16 cellular contexts compared by ENCODE assay signal in the genomic region with DNA sequence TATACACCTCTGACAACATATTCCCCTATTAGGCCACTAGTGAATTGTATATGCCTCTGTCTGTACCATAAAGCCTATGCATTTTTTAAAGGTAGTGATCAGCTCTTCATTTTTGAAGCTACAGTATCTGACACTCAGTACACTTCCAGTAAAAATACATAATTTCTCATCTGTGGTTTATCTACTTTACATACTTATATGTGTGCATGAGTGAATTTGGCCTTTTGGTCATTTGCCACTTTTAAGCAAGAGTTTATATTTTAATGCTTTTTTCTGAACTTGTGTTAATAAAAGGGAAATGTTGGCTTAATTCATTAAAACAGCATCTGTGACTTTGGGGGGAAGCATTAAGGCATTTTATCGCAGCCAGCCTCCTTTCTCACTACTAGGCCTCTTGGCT. TPM values are rescaled to one million over a fixed set of nuclear protein-coding genes. Genes with fewer than 3 reads are reported as not detected.
DNase-seq lines count a peak whose midpoint lies in the region; ATAC-seq and TF ChIP-seq lines count a peak whose summit lies in the region.
"Had no signal": no experiment of that assay in that cellular context is flagged by ENCODE, and none has a peak within 500 bp of the region (broad histone marks: within the 10 kb centered on the region; RNA-seq: fewer than 3 reads in every experiment).

No MANE protein-coding gene starts in this region.

- no peaks in the 10 kb centered on the region for H3K27me3 Mint-ChIP-seq in activated T-cell treated with anti-CD3 and anti-CD28 coated beads, Interleukin-2, amount 50 U/mL, for 72 hours (ENCODE audit: low read depth)
- H3K27me3 Mint-ChIP-seq in activated T-cell treated with anti-CD3 and anti-CD28 coated beads, Interleukin-2, amount 50 U/mL, for 4 hours (ENCODE audit: low read depth) = no peaks in the 10 kb centered on the region
- H3K27me3 Mint-ChIP-seq in IgD-negative memory B cell = no peaks in the 10 kb centered on the region
- no peaks in the 10 kb centered on the region for H3K27me3 Mint-ChIP-seq in activated T-helper 2 cell treated with anti-CD3 and anti-CD28 coated beads, Interferon-gamma antibody, Interleukin-2, Interleukin-4, amounts not matched to agents 10 μg/mL and 5 μg/mL and 100 μg/mL, durations not matched to agents 14 hours and 24 hours and 36 hours (ENCODE audit: low read depth)

- TF ChIP-seq CTCF in spleen (IDR thresholded peaks at IDR 0.05 in 8 of 11, conservative IDR thresholded peaks at IDR 0.05 in 3 of 11) = no peak

- H3K27ac Mint-ChIP-seq in activated T-cell treated with anti-CD3 and anti-CD28 coated beads, Interleukin-2, amount 50 U/mL, for 72 hours = peak overlapping the region; percentile 92
- peak overlapping the region; percentile 58 to 96 (median 58) for H3K27ac Mint-ChIP-seq in IgD-negative memory B cell
- peak overlapping the region; percentile 97 for H3K27ac Mint-ChIP-seq in activated T-helper 2 cell treated with anti-CD3 and anti-CD28 coated beads, Interferon-gamma antibody, Interleukin-2, Interleukin-4, amounts not matched to agents 10 μg/mL and 5 μg/mL and 100 μg/mL, durations not matched to agents 14 hours and 24 hours and 36 hours
- H3K27ac Mint-ChIP-seq: neural progenitor cell had no signal

- ATAC-seq in activated T-cell treated with anti-CD3 and anti-CD28 coated beads, Interleukin-2, amount 50 U/mL, for 72 hours (replicated peaks in 1 of 2) = no peak
- ATAC-seq in activated T-cell treated with anti-CD3 and anti-CD28 coated beads, Interleukin-2, amount 50 U/mL, for 4 hours = no peak
- ATAC-seq in GM19328 (IDR thresholded peaks at IDR 0.05; ENCODE audit: unreplicated experiment) (no peak), GM18519 (IDR thresholded peaks at IDR 0.05; ENCODE audit: low FRiP score, unreplicated experiment) (no peak)
- ATAC-seq: Panc1 had no signal

- peaks cover 68% of the 10 kb centered on the region for H3K4me1 Mint-ChIP-seq in activated T-cell treated with anti-CD3 and anti-CD28 coated beads, Interleukin-2, amount 50 U/mL, for 72 hours (ENCODE audit: low read depth)
- H3K4me1 Mint-ChIP-seq in activated T-cell treated with anti-CD3 and anti-CD28 coated beads, Interleukin-2, amount 50 U/mL, for 4 hours (ENCODE audit: low read depth) = peaks cover 50% of the 10 kb centered on the region
- H3K4me1 Mint-ChIP-seq in IgD-negative memory B cell = peaks cover 44 to 56% (median 49%) of the 10 kb centered on the region in 3 donors
- peaks cover 56% of the 10 kb centered on the region for H3K4me1 Mint-ChIP-seq in activated T-helper 2 cell treated with anti-CD3 and anti-CD28 coated beads, Interferon-gamma antibody, Interleukin-2, Interleukin-4, amounts not matched to agents 10 μg/mL and 5 μg/mL and 100 μg/mL, durations not matched to agents 14 hours and 24 hours and 36 hours (ENCODE audit: low read depth)
- H3K4me1 Mint-ChIP-seq: neural progenitor cell had no signal

- WGBS in spleen, 5 donors = 65 to 86% (median 73%) methylated on average over 1 of the region's 1 CpG

- peak overlapping the region; percentile 21 to 52 for H3K4me3 Mint-ChIP-seq in activated T-cell treated with anti-CD3 and anti-CD28 coated beads, Interleukin-2, amount 50 U/mL, for 72 hours
- H3K4me3 Mint-ChIP-seq in activated T-cell treated with anti-CD3 and anti-CD28 coated beads, Interleukin-2, amount 50 U/mL, for 4 hours = no peak overlapping the region
- H3K4me3 Mint-ChIP-seq in IgD-negative memory B cell = peak overlapping the region; percentile 20 to 88 (median 56)
- peak overlapping the region; percentile 46 for H3K4me3 Mint-ChIP-seq in activated T-helper 2 cell treated with anti-CD3 and anti-CD28 coated beads, Interferon-gamma antibody, Interleukin-2, Interleukin-4, amounts not matched to agents 10 μg/mL and 5 μg/mL and 100 μg/mL, durations not matched to agents 14 hours and 24 hours and 36 hours (ENCODE audit: low read depth)
- H3K4me3 Mint-ChIP-seq: neural progenitor cell had no signal

- H3K36me3 ChIP-seq in spleen = peaks cover 0 to 15% (median 0%) of the 10 kb centered on the region in 6 donors
- H3K36me3 ChIP-seq: esophagus muscularis mucosa, neural progenitor cell, suprapubic skin had no signal

- H3K36me3 Mint-ChIP-seq in activated T-cell treated with anti-CD3 and anti-CD28 coated beads, Interleukin-2, amount 50 U/mL, for 72 hours (ENCODE audit: insufficient read depth in 2 of 2) = peaks cover 10 to 44% of the 10 kb centered on the region in 2 donors
- peaks cover 32% of the 10 kb centered on the region for H3K36me3 Mint-ChIP-seq in activated T-cell treated with anti-CD3 and anti-CD28 coated beads, Interleukin-2, amount 50 U/mL, for 4 hours (ENCODE audit: insufficient read depth)
- H3K36me3 Mint-ChIP-seq in IgD-negative memory B cell = peaks cover 7% of the 10 kb centered on the region
- H3K36me3 Mint-ChIP-seq in activated T-helper 2 cell treated with anti-CD3 and anti-CD28 coated beads, Interferon-gamma antibody, Interleukin-2, Interleukin-4, amounts not matched to agents 10 μg/mL and 5 μg/mL and 100 μg/mL, durations not matched to agents 14 hours and 24 hours and 36 hours (ENCODE audit: low read depth) = peaks cover 68% of the 10 kb centered on the region

- H3K27me3 ChIP-seq in spleen (replicated peaks in 1 of 7) = no peaks in the 10 kb centered on the region
- H3K27me3 ChIP-seq: esophagus muscularis mucosa, neural progenitor cell, suprapubic skin had no signal

- H3K4me1 ChIP-seq in spleen = peaks cover 31 to 80% (median 66%) of the 10 kb centered on the region in 6 donors
- H3K4me1 ChIP-seq: esophagus muscularis mucosa, neural progenitor cell, suprapubic skin had no signal

- no peak overlapping the region for H3K4me3 ChIP-seq in spleen
- H3K4me3 ChIP-seq: esophagus muscularis mucosa, neural progenitor cell, suprapubic skin had no signal

- H3K9me3 Mint-ChIP-seq in activated T-cell treated with anti-CD3 and anti-CD28 coated beads, Interleukin-2, amount 50 U/mL, for 72 hours = no peaks in the 10 kb centered on the region
- H3K9me3 Mint-ChIP-seq in activated T-cell treated with anti-CD3 and anti-CD28 coated beads, Interleukin-2, amount 50 U/mL, for 4 hours = no peaks in the 10 kb centered on the region
- H3K9me3 Mint-ChIP-seq in IgD-negative memory B cell = no peaks in the 10 kb centered on the region
- H3K9me3 Mint-ChIP-seq in activated T-helper 2 cell treated with anti-CD3 and anti-CD28 coated beads, Interferon-gamma antibody, Interleukin-2, Interleukin-4, amounts not matched to agents 10 μg/mL and 5 μg/mL and 100 μg/mL, durations not matched to agents 14 hours and 24 hours and 36 hours = no peaks in the 10 kb centered on the region
- H3K9me3 Mint-ChIP-seq: neural progenitor cell had no signal

- DNase-seq in activated T-cell treated with anti-CD3 and anti-CD28 coated beads, Interleukin-2, amount 50 U/mL, for 72 hours = no peak
- DNase-seq in activated T-cell treated with anti-CD3 and anti-CD28 coated beads, Interleukin-2, amount 50 U/mL, for 4 hours = no peak
- no peak for DNase-seq in activated T-helper 2 cell treated with anti-CD3 and anti-CD28 coated beads, Interferon-gamma antibody, Interleukin-2, Interleukin-4, amounts not matched to agents 10 μg/mL and 5 μg/mL and 100 μg/mL, durations not matched to agents 14 hours and 24 hours and 36 hours (ENCODE audit: low spot score)
- DNase-seq in spleen (no peak), DMS153 treated with DMSO at 0.1 percent for 48 hours (lab: John Stamatoyannopoulos, UW; ENCODE audit: unreplicated experiment) (no peak)
- DNase-seq: activated CD8-positive, alpha-beta memory T cell treated with anti-CD3 and anti-CD28 coated beads, Interleukin-2, amount 50 U/mL, for 4 hours; Calu3; NCI-H526; SK-N-SH had no signal

- no peak for TF ChIP-seq POLR2A in spleen (IDR thresholded peaks at IDR 0.05)

- intact Hi-C loops in activated T-helper 2 cell treated with anti-CD3 and anti-CD28 coated beads, Interferon-gamma antibody, Interleukin-2, Interleukin-4, amounts not matched to agents 10 μg/mL and 5 μg/mL and 100 μg/mL, durations not matched to agents 14 hours and 24 hours and 36 hours (cut with micrococcal nuclease) = no loop called here
- intact Hi-C loops in spleen (cut with DNase I; ENCODE audit: low total_unique reads) = no loop called here

- H3K9me3 ChIP-seq in spleen = no peaks in the 10 kb centered on the region
- H3K9me3 ChIP-seq: esophagus muscularis mucosa, SK-N-SH, suprapubic skin had no signal

- H3K27ac ChIP-seq in spleen = peak overlapping the region; percentile 37 to 82 (median 72)
- H3K27ac ChIP-seq: esophagus muscularis mucosa, neural progenitor cell, suprapubic skin had no signal

RNA-seq across cellular contexts. Expression of gene ST8SIA4, which starts 47.8 kb away (rescaled TPM):
- total RNA-seq in activated T-cell treated with anti-CD3 and anti-CD28 coated beads, Interleukin-2, amount 50 U/mL, for 72 hours = 10 to 100 TPM; 44.5 to 47.1 TPM
- 10 to 100 TPM; 27.2 to 38.4 (median 36.9) TPM for total RNA-seq in activated T-cell treated with anti-CD3 and anti-CD28 coated beads, Interleukin-2, amount 50 U/mL, for 4 hours
- 24.2 TPM for polyA plus RNA-seq in IgD-negative memory B cell
- total RNA-seq in activated T-helper 2 cell treated with anti-CD3 and anti-CD28 coated beads, Interferon-gamma antibody, Interleukin-2, Interleukin-4, amounts not matched to agents 10 μg/mL and 5 μg/mL and 100 μg/mL, durations not matched to agents 14 hours and 24 hours and 36 hours = 79.1 and 82.3 TPM in 2 replicates
- total RNA-seq in spleen = 10 to 100 TPM; 37.0 to 56.1 (median 48.2) TPM
- polyA plus RNA-seq in spleen = 1 to 10 TPM; 6.5 to 8.3 (median 6.9) TPM
- total RNA-seq: Calu3 had no signal
